Comparison of ENCODE assay signal across 1 cellular context in genomic region chr12:94148841-94149780, GRCh38.
A peak's percentile ranks its signal among the peaks of the same experiment; 100 is the strongest.
TF ChIP-seq lines count a peak whose summit lies in the region.

No MANE protein-coding gene starts in this region.

TF ChIP-seq in HepG2, 621 proteins besides CTCF, POLR2A, EP300 and RAD21 (continued from another document and continues in another):
- TF ChIP-seq ZKSCAN1 (IDR thresholded peaks at IDR 0.05; ENCODE audit: low read length) (no peak), MEIS2 (CRISPR knock-in tag; IDR thresholded peaks at IDR 0.05) (no peak), SMAD1 (CRISPR knock-in tag; IDR thresholded peaks at IDR 0.05; ENCODE audit: borderline replicate concordance, low read depth) (peak; percentile 85; the same call in 1 of the 2 replicates), ZFP36 (IDR thresholded peaks at IDR 0.05; ENCODE audit: borderline replicate concordance, low read depth, low read length, partially characterized antibody) (no peak), CAMTA2 (CRISPR knock-in tag; IDR thresholded peaks at IDR 0.05; ENCODE audit: borderline replicate concordance) (no peak), ZNF772 (CRISPR knock-in tag; IDR thresholded peaks at IDR 0.05) (peak; percentile 58; the same call in 1 of the 2 replicates), DNMT1 (CRISPR knock-in tag; IDR thresholded peaks at IDR 0.05) (peak; percentile 82; the same call in 1 of the 2 replicates), SP5 (CRISPR knock-in tag; IDR thresholded peaks at IDR 0.05; ENCODE audit: borderline replicate concordance, low read depth) (no peak), ZNF431 (CRISPR knock-in tag; IDR thresholded peaks at IDR 0.05; ENCODE audit: borderline replicate concordance, low read depth) (0 out of 2 replicates have a peak, but pooled peaks have one; percentile 33), PRDM4 (CRISPR knock-in tag; IDR thresholded peaks at IDR 0.05; ENCODE audit: borderline replicate concordance) (0 out of 2 replicates have a peak, but pooled peaks have one; percentile 35), ZNF138 (CRISPR knock-in tag; IDR thresholded peaks at IDR 0.05; ENCODE audit: low read depth) (no peak), CBFB (CRISPR knock-in tag; IDR thresholded peaks at IDR 0.05) (0 out of 2 replicates have a peak, but pooled peaks have one; percentile 26), TAF15 (IDR thresholded peaks at IDR 0.05; ENCODE audit: low read depth, low read length, poor library complexity, severe bottlenecking) (no peak), ZBTB4 (CRISPR knock-in tag; IDR thresholded peaks at IDR 0.05; ENCODE audit: borderline replicate concordance) (no peak; the same call in 1 of the 2 replicates), ZNF776 (CRISPR knock-in tag; IDR thresholded peaks at IDR 0.05) (peak; percentile 52; the same call in 1 of the 2 replicates), ZNF121 (CRISPR knock-in tag; IDR thresholded peaks at IDR 0.05) (0 out of 2 replicates have a peak, but pooled peaks have one; percentile 38), ZNF891 (CRISPR knock-in tag; IDR thresholded peaks at IDR 0.05) (0 out of 2 replicates have a peak, but pooled peaks have one; percentile 61), ZNF761 (CRISPR knock-in tag; conservative IDR thresholded peaks at IDR 0.05) (no peak), ZMYM3 (CRISPR knock-in tag; IDR thresholded peaks at IDR 0.05) (no peak; the same call in 1 of the 2 replicates), LCORL (IDR thresholded peaks at IDR 0.05) (no peak), LCORL (CRISPR knock-in tag; IDR thresholded peaks at IDR 0.05) (peak; percentile 63), ZNF549 (CRISPR knock-in tag; IDR thresholded peaks at IDR 0.05) (0 out of 2 replicates have a peak, but pooled peaks have one; percentile 22), FOSL1 (CRISPR knock-in tag; IDR thresholded peaks at IDR 0.05; ENCODE audit: borderline replicate concordance) (no peak), RARA (CRISPR knock-in tag; IDR thresholded peaks at IDR 0.05) (peak; percentile 36; the same call in 1 of the 2 replicates), ZNF790 (CRISPR knock-in tag; IDR thresholded peaks at IDR 0.05; ENCODE audit: borderline replicate concordance) (no peak), ZNF317 (CRISPR knock-in tag; IDR thresholded peaks at IDR 0.05) (no peak), POLR2G (IDR thresholded peaks at IDR 0.05; ENCODE audit: low read depth, low read length) (no peak), ZC3H4 (CRISPR knock-in tag; IDR thresholded peaks at IDR 0.05; ENCODE audit: borderline replicate concordance) (no peak), ZNF660 (CRISPR knock-in tag; IDR thresholded peaks at IDR 0.05; ENCODE audit: borderline replicate concordance, low read depth) (no peak), ZSCAN22 (CRISPR knock-in tag; IDR thresholded peaks at IDR 0.05) (0 out of 2 replicates have a peak, but pooled peaks have one; percentile 58), SCMH1 (CRISPR knock-in tag; IDR thresholded peaks at IDR 0.05; ENCODE audit: borderline replicate concordance) (no peak), GPN1 (CRISPR knock-in tag; IDR thresholded peaks at IDR 0.05; ENCODE audit: borderline replicate concordance) (no peak), SNRNP70 (IDR thresholded peaks at IDR 0.05; ENCODE audit: low read depth, low read length) (no peak), ZNF407 (CRISPR knock-in tag; IDR thresholded peaks at IDR 0.05; ENCODE audit: not compliant biosample characterization) (no peak), ZNF766 (CRISPR knock-in tag; IDR thresholded peaks at IDR 0.05; ENCODE audit: borderline replicate concordance) (no peak; the same call in 1 of the 2 replicates), GTF2F1 (IDR thresholded peaks at IDR 0.05; ENCODE audit: low read length) (no peak), ZSCAN25 (CRISPR knock-in tag; IDR thresholded peaks at IDR 0.05) (no peak; the same call in none of the 2 replicates), XBP1 (CRISPR knock-in tag; IDR thresholded peaks at IDR 0.05) (no peak), ZNF605 (CRISPR knock-in tag; IDR thresholded peaks at IDR 0.05) (no peak), ZNF20 (CRISPR knock-in tag; IDR thresholded peaks at IDR 0.05) (no peak), RFXAP (CRISPR knock-in tag; IDR thresholded peaks at IDR 0.05; ENCODE audit: borderline replicate concordance) (no peak)
- TF ChIP-seq, protein P1, sequence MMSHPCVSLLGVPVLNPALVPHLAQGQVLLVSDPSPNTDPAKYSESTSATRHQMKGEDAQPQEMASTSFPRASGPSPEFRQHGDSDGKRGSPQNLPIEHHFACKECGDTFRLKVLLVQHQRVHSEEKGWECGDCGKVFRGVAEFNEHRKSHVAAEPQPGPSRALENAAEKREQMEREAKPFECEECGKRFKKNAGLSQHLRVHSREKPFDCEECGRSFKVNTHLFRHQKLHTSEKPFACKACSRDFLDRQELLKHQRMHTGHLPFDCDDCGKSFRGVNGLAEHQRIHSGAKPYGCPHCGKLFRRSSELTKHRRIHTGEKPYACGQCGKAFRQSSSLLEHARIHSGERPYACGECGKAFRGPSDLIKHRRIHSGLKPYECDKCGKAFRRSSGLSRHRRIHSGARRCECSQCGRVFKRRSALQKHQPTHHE (CRISPR knock-in tag; IDR thresholded peaks at IDR 0.05; ENCODE audit: borderline replicate concordance), result peak; percentile 58; the same call in 1 of the 2 replicates
- TF ChIP-seq, protein P2, sequence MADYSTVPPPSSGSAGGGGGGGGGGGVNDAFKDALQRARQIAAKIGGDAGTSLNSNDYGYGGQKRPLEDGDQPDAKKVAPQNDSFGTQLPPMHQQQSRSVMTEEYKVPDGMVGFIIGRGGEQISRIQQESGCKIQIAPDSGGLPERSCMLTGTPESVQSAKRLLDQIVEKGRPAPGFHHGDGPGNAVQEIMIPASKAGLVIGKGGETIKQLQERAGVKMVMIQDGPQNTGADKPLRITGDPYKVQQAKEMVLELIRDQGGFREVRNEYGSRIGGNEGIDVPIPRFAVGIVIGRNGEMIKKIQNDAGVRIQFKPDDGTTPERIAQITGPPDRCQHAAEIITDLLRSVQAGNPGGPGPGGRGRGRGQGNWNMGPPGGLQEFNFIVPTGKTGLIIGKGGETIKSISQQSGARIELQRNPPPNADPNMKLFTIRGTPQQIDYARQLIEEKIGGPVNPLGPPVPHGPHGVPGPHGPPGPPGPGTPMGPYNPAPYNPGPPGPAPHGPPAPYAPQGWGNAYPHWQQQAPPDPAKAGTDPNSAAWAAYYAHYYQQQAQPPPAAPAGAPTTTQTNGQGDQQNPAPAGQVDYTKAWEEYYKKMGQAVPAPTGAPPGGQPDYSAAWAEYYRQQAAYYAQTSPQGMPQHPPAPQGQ (CRISPR knock-in tag; IDR thresholded peaks at IDR 0.05; ENCODE audit: borderline replicate concordance), result no peak
- TF ChIP-seq, protein P3, sequence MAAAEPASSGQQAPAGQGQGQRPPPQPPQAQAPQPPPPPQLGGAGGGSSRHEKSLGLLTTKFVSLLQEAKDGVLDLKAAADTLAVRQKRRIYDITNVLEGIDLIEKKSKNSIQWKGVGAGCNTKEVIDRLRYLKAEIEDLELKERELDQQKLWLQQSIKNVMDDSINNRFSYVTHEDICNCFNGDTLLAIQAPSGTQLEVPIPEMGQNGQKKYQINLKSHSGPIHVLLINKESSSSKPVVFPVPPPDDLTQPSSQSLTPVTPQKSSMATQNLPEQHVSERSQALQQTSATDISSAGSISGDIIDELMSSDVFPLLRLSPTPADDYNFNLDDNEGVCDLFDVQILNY (CRISPR knock-in tag; conservative IDR thresholded peaks at IDR 0.05), result peak; percentile 18; the same call in 1 of the 2 replicates
